10 cellular contexts compared by ENCODE assay signal in the genomic region with DNA sequence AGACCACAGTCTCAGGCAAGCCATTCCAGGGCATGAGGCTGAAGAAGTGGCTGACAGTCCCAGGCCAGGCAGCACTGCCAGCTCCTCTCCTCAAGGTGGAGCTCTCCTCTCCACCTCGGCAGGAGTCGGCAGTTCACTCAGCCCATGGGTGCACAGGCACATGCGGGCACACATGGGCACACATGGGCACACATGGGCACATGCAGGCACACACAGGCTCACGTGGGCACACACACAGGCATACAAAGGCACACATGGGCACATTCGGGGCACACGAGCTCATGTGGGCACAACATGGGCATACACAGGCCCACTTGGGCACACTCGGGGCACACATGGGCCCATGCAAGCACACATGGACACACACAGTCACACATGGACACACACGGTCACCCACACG.
DNase-seq lines count a peak whose midpoint lies in the region; ATAC-seq, FAIRE-seq and TF ChIP-seq lines count a peak whose summit lies in the region.
"Had no signal": no experiment of that assay in that cellular context is flagged by ENCODE, and none has a peak within 500 bp of the region (broad histone marks: within the 10 kb centered on the region; RNA-seq: fewer than 3 reads in every experiment).

No MANE protein-coding gene starts in this region.

- H3K4me1 ChIP-seq in DND-41 (ENCODE audit: insufficient read depth, low read length) = peaks cover 19% of the 10 kb centered on the region
- H3K4me1 ChIP-seq: HAP-1 had no signal

- FAIRE-seq in GM19239 (lab: Jason Lieb, UNC) = no peak

- peak; percentile 55 for TF ChIP-seq CTCF in DND-41 (IDR thresholded peaks at IDR 0.05; ENCODE audit: borderline replicate concordance, extremely low read depth, low read length, poor library complexity, severe bottlenecking)
- peak; percentile 65 for TF ChIP-seq CTCF in HFFc6 (IDR thresholded peaks at IDR 0.05)
- peak; percentile 29 for TF ChIP-seq CTCF in astrocyte of the cerebellum (IDR thresholded peaks at IDR 0.05; ENCODE audit: low read depth, low read length, missing control alignments)

- no peak overlapping the region for H3K27ac ChIP-seq in DND-41 (ENCODE audit: low read length)

- DNase-seq in DND-41 = no peak
- DNase-seq in HFFc6 = no peak
- DNase-seq in astrocyte of the cerebellum (ENCODE audit: low read depth) = no peak
- peak; percentile 15 to 33 for DNase-seq in lung microvascular endothelial cell (ENCODE audit: low read depth in 2 of 2)
- DNase-seq in GM19239 (ENCODE audit: insufficient read length, low spot score) = no peak
- DNase-seq in KG1 (lab: John Stamatoyannopoulos, UW) = no peak
- DNase-seq in NCI-H128 (lab: John Stamatoyannopoulos, UW; ENCODE audit: unreplicated experiment) = no peak
- DNase-seq in hippocampal formation (lab: John Stamatoyannopoulos, UW) = no peak

- no peaks in the 10 kb centered on the region for H3K9me3 ChIP-seq in DND-41 (ENCODE audit: insufficient read depth, low read length, severe bottlenecking)
- H3K9me3 ChIP-seq: HAP-1 had no signal

- H3K4me3 ChIP-seq in DND-41 (ENCODE audit: low read depth in 1 of 2, low read length in 2 of 2) (no peak overlapping the region), astrocyte of the cerebellum (ENCODE audit: low read depth, low read length) (no peak overlapping the region)
- H3K4me3 ChIP-seq: HAP-1 had no signal

- peaks cover 20% of the 10 kb centered on the region for H3K27me3 Mint-ChIP-seq in HFFc6 (ENCODE audit: insufficient read depth)
- H3K27me3 Mint-ChIP-seq: activated naive CD4-positive, alpha-beta T cell treated with anti-CD3 and anti-CD28 coated beads, Interleukin-2, amount 50 U/mL, for 24 hours had no signal

- H2AFZ ChIP-seq in DND-41 (ENCODE audit: low read depth, low read length) = no peak overlapping the region

- no peaks in the 10 kb centered on the region for H3K9me3 Mint-ChIP-seq in HFFc6
- H3K9me3 Mint-ChIP-seq: activated naive CD4-positive, alpha-beta T cell treated with anti-CD3 and anti-CD28 coated beads, Interleukin-2, amount 50 U/mL, for 24 hours had no signal

- H3K27ac Mint-ChIP-seq in HFFc6 = no peak overlapping the region

- H3K4me3 Mint-ChIP-seq in HFFc6 = no peak overlapping the region
- H3K4me3 Mint-ChIP-seq: activated naive CD4-positive, alpha-beta T cell treated with anti-CD3 and anti-CD28 coated beads, Interleukin-2, amount 50 U/mL, for 24 hours had no signal

- no peaks in the 10 kb centered on the region for H3K36me3 Mint-ChIP-seq in HFFc6 (ENCODE audit: low read depth)
- H3K36me3 Mint-ChIP-seq: activated naive CD4-positive, alpha-beta T cell treated with anti-CD3 and anti-CD28 coated beads, Interleukin-2, amount 50 U/mL, for 24 hours had no signal

- H4K20me1 ChIP-seq in DND-41 (ENCODE audit: insufficient read depth, low read length) = no peaks in the 10 kb centered on the region

- H3K4me2 ChIP-seq in DND-41 (ENCODE audit: insufficient read depth, low read length) = no peak overlapping the region

- no peak; the same call in 2 of the 3 replicates for ATAC-seq in DND-41 (ENCODE audit: insufficient read depth, low read depth)

- H3K4me1 Mint-ChIP-seq in HFFc6 (ENCODE audit: low read depth) = no peaks in the 10 kb centered on the region

- H3K36me3 ChIP-seq in DND-41 (ENCODE audit: insufficient read depth, low read length) = no peaks in the 10 kb centered on the region
- H3K36me3 ChIP-seq: HAP-1 had no signal

- in situ Hi-C loops in astrocyte of the cerebellum (cut with HindIII; ENCODE audit: low sequenced_read_pairs) = no loop called here

- H3K79me2 ChIP-seq in DND-41 (ENCODE audit: insufficient read depth, low read length) = no peaks in the 10 kb centered on the region

- peaks cover 5% of the 10 kb centered on the region for H3K27me3 ChIP-seq in DND-41 (ENCODE audit: insufficient read depth, low read length, poor library complexity)

- H3K9ac ChIP-seq in DND-41 (ENCODE audit: low read depth, low read length) = no peak overlapping the region

Comparison
In these comparisons a context has a peak if more than half of its experiments do, and no peak if none do; other contexts are left out.
1. DNase-seq: peak in lung microvascular endothelial cell (2 of 2); none in DND-41 (single experiment), HFFc6 (single experiment), astrocyte of the cerebellum (single experiment), GM19239 (single experiment), KG1 (single experiment), NCI-H128 (single experiment) and hippocampal formation (0 of 2).
2. Peak in every context shown above with its lines, with median percentiles within 50 percentile points of each other: CTCF ChIP-seq.